Comparison of ENCODE assay signal across 17 cellular contexts in the genomic region with DNA sequence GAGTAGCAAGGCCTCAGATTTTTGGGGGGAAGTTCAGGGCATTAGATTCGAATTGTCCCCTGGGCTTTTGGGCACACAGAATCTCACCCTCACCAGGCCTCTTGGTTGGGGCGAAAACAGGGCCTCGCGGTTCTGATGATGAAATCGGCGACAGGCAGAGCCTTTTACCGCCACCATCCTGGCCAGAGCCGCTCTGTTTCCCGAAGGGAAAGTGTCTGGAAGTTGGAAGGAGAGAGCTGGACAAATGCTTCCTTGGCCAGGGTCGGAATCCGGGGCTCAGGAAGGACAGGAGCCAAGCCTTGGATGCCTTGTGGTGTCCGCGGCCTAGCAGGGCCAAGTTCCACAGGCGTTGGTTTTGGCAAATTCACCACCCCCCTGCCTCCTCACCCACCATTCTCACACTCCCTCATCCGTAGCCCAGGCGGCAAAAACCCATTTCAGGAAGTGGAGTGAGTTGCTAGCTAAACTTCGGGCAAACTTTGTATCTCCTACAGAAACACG. TPM values are rescaled to one million over a fixed set of nuclear protein-coding genes. Genes with fewer than 3 reads are reported as not detected.
A peak's percentile ranks its signal among the peaks of the same experiment; 100 is the strongest.
DNase-seq lines count a peak whose midpoint lies in the region; ATAC-seq, FAIRE-seq and TF ChIP-seq lines count a peak whose summit lies in the region.
"Had no signal": no experiment of that assay in that cellular context is flagged by ENCODE, and none has a peak within 500 bp of the region (broad histone marks: within the 10 kb centered on the region; RNA-seq: fewer than 3 reads in every experiment).

No MANE protein-coding gene starts in this region.

- H3K9me3 Mint-ChIP-seq in activated naive CD8-positive, alpha-beta T cell treated with anti-CD3 and anti-CD28 coated beads, Interleukin-2, amount 10 ng/mL, durations not matched to agents 7 days and 5 days = peaks cover 6% of the 10 kb centered on the region
- H3K9me3 Mint-ChIP-seq in activated naive CD8-positive, alpha-beta T cell treated with anti-CD3 and anti-CD28 coated beads, Interleukin-2, amount 50 U/mL, for 24 hours = peaks cover 5% of the 10 kb centered on the region
- H3K9me3 Mint-ChIP-seq in astrocyte (ENCODE audit: unreplicated experiment) = peaks cover 31% of the 10 kb centered on the region
- H3K9me3 Mint-ChIP-seq: activated T-cell treated with anti-CD3 and anti-CD28 coated beads, Interleukin-2, amount 50 U/mL, for 4 hours had no signal

- no peak overlapping the region for H3K9ac ChIP-seq in astrocyte (ENCODE audit: low read length)
- no peak overlapping the region for H3K9ac ChIP-seq in colonic mucosa (ENCODE audit: low read depth in 2 of 2, low read length in 2 of 2)

- peaks cover 10% of the 10 kb centered on the region for H3K36me3 Mint-ChIP-seq in activated naive CD8-positive, alpha-beta T cell treated with anti-CD3 and anti-CD28 coated beads, Interleukin-2, amount 10 ng/mL, durations not matched to agents 7 days and 5 days
- H3K36me3 Mint-ChIP-seq in activated naive CD8-positive, alpha-beta T cell treated with anti-CD3 and anti-CD28 coated beads, Interleukin-2, amount 50 U/mL, for 24 hours (ENCODE audit: low read depth) = peaks cover 5% of the 10 kb centered on the region
- no peaks in the 10 kb centered on the region for H3K36me3 Mint-ChIP-seq in astrocyte (ENCODE audit: low read depth, unreplicated experiment)

- peak overlapping the region; percentile 45 for H3K27ac Mint-ChIP-seq in activated naive CD8-positive, alpha-beta T cell treated with anti-CD3 and anti-CD28 coated beads, Interleukin-2, amount 10 ng/mL, durations not matched to agents 7 days and 5 days
- H3K27ac Mint-ChIP-seq in activated naive CD8-positive, alpha-beta T cell treated with anti-CD3 and anti-CD28 coated beads, Interleukin-2, amount 50 U/mL, for 24 hours = no peak overlapping the region
- H3K27ac Mint-ChIP-seq in astrocyte (ENCODE audit: unreplicated experiment) = peak overlapping the region; percentile 41

- H4K20me1 ChIP-seq in astrocyte (ENCODE audit: insufficient read depth, low read length) = peaks cover 21% of the 10 kb centered on the region

- no peak overlapping the region for H3K27ac ChIP-seq in astrocyte (ENCODE audit: low read depth, low read length)
- H3K27ac ChIP-seq in colonic mucosa = no peak overlapping the region
- H3K27ac ChIP-seq: left lung, neutrophil, spleen, thoracic aorta had no signal

- POLR2A ChIA-PET in activated naive CD8-positive, alpha-beta T cell treated with anti-CD3 and anti-CD28 coated beads, Interleukin-2, amount 10 ng/mL, durations not matched to agents 7 days and 5 days (lab: Charles Lee) = no interaction called here

- peaks cover 95% of the 10 kb centered on the region for H3K27me3 Mint-ChIP-seq in activated naive CD8-positive, alpha-beta T cell treated with anti-CD3 and anti-CD28 coated beads, Interleukin-2, amount 10 ng/mL, durations not matched to agents 7 days and 5 days
- H3K27me3 Mint-ChIP-seq in activated naive CD8-positive, alpha-beta T cell treated with anti-CD3 and anti-CD28 coated beads, Interleukin-2, amount 50 U/mL, for 24 hours = peaks cover 88% of the 10 kb centered on the region
- H3K27me3 Mint-ChIP-seq in astrocyte (ENCODE audit: low read depth, unreplicated experiment) = peaks cover 92% of the 10 kb centered on the region

- FAIRE-seq in astrocyte (lab: Jason Lieb, UNC) = no peak

- H3K27me3 ChIP-seq in astrocyte (ENCODE audit: insufficient read depth, low read length) (peaks cover 98% of the 10 kb centered on the region), colonic mucosa (peaks cover 97% of the 10 kb centered on the region)

- ATAC-seq in activated naive CD8-positive, alpha-beta T cell treated with anti-CD3 and anti-CD28 coated beads, Interleukin-2, amount 10 ng/mL, durations not matched to agents 7 days and 5 days (ENCODE audit: low read depth) = no peak
- no peak for ATAC-seq in activated naive CD8-positive, alpha-beta T cell treated with anti-CD3 and anti-CD28 coated beads, Interleukin-2, amount 50 U/mL, for 24 hours
- ATAC-seq: activated T-cell treated with anti-CD3 and anti-CD28 coated beads, Interleukin-2, amount 50 U/mL, for 4 hours had no signal

- no peak for DNase-seq in activated naive CD8-positive, alpha-beta T cell treated with anti-CD3 and anti-CD28 coated beads, Interleukin-2, amount 10 ng/mL, durations not matched to agents 7 days and 5 days
- DNase-seq in activated naive CD8-positive, alpha-beta T cell treated with anti-CD3 and anti-CD28 coated beads, Interleukin-2, amount 50 U/mL, for 24 hours = no peak
- no peak for DNase-seq in astrocyte (ENCODE audit: low read depth)
- peak; percentile 62 for DNase-seq in islet precursor cell
- DNase-seq in NCI-H526 (lab: John Stamatoyannopoulos, UW) = no peak
- DNase-seq in mesenteric fat pad (ENCODE audit: low spot score) = no peak
- DNase-seq in RPMI8226 = no peak
- DNase-seq in colonic mucosa = no peak
- DNase-seq: activated T-cell treated with anti-CD3 and anti-CD28 coated beads, Interleukin-2, amount 50 U/mL, for 4 hours; effector memory CD4-positive, alpha-beta T cell; left lung; MV-4-11; NCI-H2171; spleen; T-helper 1 cell had no signal

- no peak overlapping the region for H3K4me3 Mint-ChIP-seq in activated naive CD8-positive, alpha-beta T cell treated with anti-CD3 and anti-CD28 coated beads, Interleukin-2, amount 10 ng/mL, durations not matched to agents 7 days and 5 days
- no peak overlapping the region for H3K4me3 Mint-ChIP-seq in activated naive CD8-positive, alpha-beta T cell treated with anti-CD3 and anti-CD28 coated beads, Interleukin-2, amount 50 U/mL, for 24 hours
- no peak overlapping the region for H3K4me3 Mint-ChIP-seq in astrocyte (ENCODE audit: unreplicated experiment)

- peaks cover 4% of the 10 kb centered on the region for H3K9me3 ChIP-seq in astrocyte (ENCODE audit: insufficient read depth, low read depth, low read length)
- no peaks in the 10 kb centered on the region for H3K9me3 ChIP-seq in colonic mucosa
- H3K9me3 ChIP-seq: left lung, thoracic aorta had no signal

- peaks cover 13% of the 10 kb centered on the region for H3K4me1 Mint-ChIP-seq in activated naive CD8-positive, alpha-beta T cell treated with anti-CD3 and anti-CD28 coated beads, Interleukin-2, amount 10 ng/mL, durations not matched to agents 7 days and 5 days
- H3K4me1 Mint-ChIP-seq in activated naive CD8-positive, alpha-beta T cell treated with anti-CD3 and anti-CD28 coated beads, Interleukin-2, amount 50 U/mL, for 24 hours = peaks cover 25% of the 10 kb centered on the region
- H3K4me1 Mint-ChIP-seq in astrocyte (ENCODE audit: low read depth, unreplicated experiment) = peaks cover 6% of the 10 kb centered on the region

- no peaks in the 10 kb centered on the region for H3K79me2 ChIP-seq in astrocyte (ENCODE audit: insufficient read depth, low read length)

- TF ChIP-seq CTCF in astrocyte (IDR thresholded peaks at IDR 0.05; ENCODE audit: insufficient read depth, low read depth, low read length) (no peak), colonic mucosa (IDR thresholded peaks at IDR 0.05) (no peak)

- intact Hi-C loops in colonic mucosa (cut with DNase I) = no loop called here

- H3K36me3 ChIP-seq in astrocyte (ENCODE audit: insufficient read depth, low read length) = no peaks in the 10 kb centered on the region
- H3K36me3 ChIP-seq in colonic mucosa = no peaks in the 10 kb centered on the region
- H3K36me3 ChIP-seq: left lung, neutrophil, spleen, thoracic aorta had no signal

- H2AFZ ChIP-seq in astrocyte (ENCODE audit: low read depth, low read length) = no peak overlapping the region

- H3K4me3 ChIP-seq in astrocyte (ENCODE audit: insufficient read depth, low read depth, low read length) (peak overlapping the region; percentile 33), colonic mucosa (no peak overlapping the region)
- H3K4me3 ChIP-seq: left lung, thoracic aorta had no signal

- H3K4me1 ChIP-seq in astrocyte (ENCODE audit: insufficient read depth, low read length) = peaks cover 15% of the 10 kb centered on the region
- no peaks in the 10 kb centered on the region for H3K4me1 ChIP-seq in colonic mucosa

- peak overlapping the region; percentile 58 for H3K4me2 ChIP-seq in astrocyte (ENCODE audit: low read length)

RNA-seq across cellular contexts. Expression of gene TFAP2A, which starts 3.5 kb away (rescaled TPM):
- not detected for total RNA-seq in activated naive CD8-positive, alpha-beta T cell treated with anti-CD3 and anti-CD28 coated beads, Interleukin-2, amount 10 ng/mL, durations not matched to agents 7 days and 5 days
- total RNA-seq in astrocyte (2.1 and 6.6 TPM in 2 replicates), mesenteric fat pad (1.9 TPM), colonic mucosa (under 1 TPM; 0.27 to 0.99 TPM)
